18 cellular contexts compared by ENCODE assay signal in genomic region chr10:133242611-133243356, GRCh38. TPM values are rescaled to one million over a fixed set of nuclear protein-coding genes. Genes with fewer than 3 reads are reported as not detected.
DNase-seq lines count a peak whose midpoint lies in the region; ATAC-seq lines count a peak whose summit lies in the region.
"Had no signal": no experiment of that assay in that cellular context is flagged by ENCODE, and none has a peak within 500 bp of the region (broad histone marks: within the 10 kb centered on the region; RNA-seq: fewer than 3 reads in every experiment).

No MANE protein-coding gene starts in this region.

- H3K36me3 ChIP-seq in trophoblast cell (ENCODE audit: control insufficient read depth in 1 of 2, insufficient read depth in 2 of 2, low read length in 2 of 2): no peaks in the 10 kb centered on the region
- H3K36me3 ChIP-seq: lower lobe of right lung, thoracic aorta had no signal

- H3K14ac ChIP-seq in trophoblast cell (ENCODE audit: low read length): no peak overlapping the region

- H3K4me2 ChIP-seq in trophoblast cell (ENCODE audit: low read length): no peak overlapping the region

- H3K9me3 ChIP-seq in trophoblast cell (ENCODE audit: insufficient read depth, low read depth, low read length): peaks cover 8% of the 10 kb centered on the region
- H3K9me3 ChIP-seq: lower lobe of right lung, thoracic aorta had no signal

- intact Hi-C loops in activated CD4-positive, alpha-beta memory T cell treated with anti-CD3 and anti-CD28 coated beads for 36 hours (cut with micrococcal nuclease): no loop called here

- no peaks in the 10 kb centered on the region for H3K36me3 Mint-ChIP-seq in activated CD4-positive, alpha-beta memory T cell treated with anti-CD3 and anti-CD28 coated beads for 36 hours
- H3K36me3 Mint-ChIP-seq in activated CD4-positive, alpha-beta memory T cell treated with anti-CD3 and anti-CD28 coated beads, Interleukin-2, amount 10 ng/mL, durations not matched to agents 7 days and 5 days (ENCODE audit: low read depth): no peaks in the 10 kb centered on the region
- no peaks in the 10 kb centered on the region for H3K36me3 Mint-ChIP-seq in IgD-negative memory B cell
- H3K36me3 Mint-ChIP-seq: activated CD8-positive, alpha-beta memory T cell treated with anti-CD3 and anti-CD28 coated beads, Interleukin-2, amount 10 ng/mL, durations not matched to agents 7 days and 5 days; activated naive CD8-positive, alpha-beta T cell had no signal

- whole genome bisulfite sequencing in trophoblast cell (ENCODE audit: extremely low coverage, insufficient coverage, insufficient read length): no CpG with 5 or more reads among the region's 27 CpGs

- no peak overlapping the region for H4K91ac ChIP-seq in trophoblast cell (ENCODE audit: low read depth, low read length)

- peaks cover 14% of the 10 kb centered on the region for H3K27me3 ChIP-seq in trophoblast cell (ENCODE audit: insufficient read depth, low read length)

- H2AFZ ChIP-seq in trophoblast cell (ENCODE audit: insufficient read depth, low read length, poor library complexity): no peak overlapping the region

- H3K9ac ChIP-seq in trophoblast cell (ENCODE audit: low read length): no peak overlapping the region

- no peak overlapping the region for H3K4me3 Mint-ChIP-seq in activated CD4-positive, alpha-beta memory T cell treated with anti-CD3 and anti-CD28 coated beads for 36 hours
- no peak overlapping the region for H3K4me3 Mint-ChIP-seq in activated CD4-positive, alpha-beta memory T cell treated with anti-CD3 and anti-CD28 coated beads, Interleukin-2, amount 10 ng/mL, durations not matched to agents 7 days and 5 days
- H3K4me3 Mint-ChIP-seq in IgD-negative memory B cell: peak overlapping the region in 3 of 4 donors; percentile 14 to 63 (median 22)

- no peak overlapping the region for H4K8ac ChIP-seq in trophoblast cell (ENCODE audit: low read depth, low read length)

- no peak overlapping the region for H2AK5ac ChIP-seq in trophoblast cell (ENCODE audit: low read length)

- peaks cover 1 to 4% of the 10 kb centered on the region in 2 experiments for H3K4me1 ChIP-seq in trophoblast cell (ENCODE audit: control insufficient read depth in 1 of 2, insufficient read depth in 2 of 2, low read length in 2 of 2)

- no peak overlapping the region for H2BK5ac ChIP-seq in trophoblast cell (ENCODE audit: low read depth, low read length, poor library complexity)

- no peak for DNase-seq in activated CD4-positive, alpha-beta memory T cell treated with anti-CD3 and anti-CD28 coated beads for 36 hours
- no peak for DNase-seq in activated CD4-positive, alpha-beta memory T cell treated with anti-CD3 and anti-CD28 coated beads, Interleukin-2, amount 10 ng/mL, durations not matched to agents 7 days and 5 days
- DNase-seq in dermis blood vessel endothelial cell: peak; percentile 13
- no peak for DNase-seq in trophoblast cell
- DNase-seq in stimulated activated CD4-positive, alpha-beta T cell treated with anti-CD3 and anti-CD28 coated beads, Interleukin-2, amount 100 ng/mL, for 24 hours: no peak
- DNase-seq: activated CD8-positive, alpha-beta memory T cell treated with anti-CD3 and anti-CD28 coated beads, Interleukin-2, amount 10 ng/mL, durations not matched to agents 7 days and 5 days; DMS 273 treated with DMSO at 0.1 percent for 48 hours; lower lobe of right lung; NCI-H510A; occipital lobe had no signal

- peak overlapping the region; percentile 60 for H3K4me3 ChIP-seq in trophoblast cell (ENCODE audit: low read depth, low read length)
- H3K4me3 ChIP-seq: lower lobe of right lung, thoracic aorta had no signal

- no peak overlapping the region for H4K12ac ChIP-seq in trophoblast cell (ENCODE audit: low read depth, low read length)

- peaks cover 2% of the 10 kb centered on the region for H3K79me1 ChIP-seq in trophoblast cell (ENCODE audit: low read length)

- no peaks in the 10 kb centered on the region for H3K9me3 Mint-ChIP-seq in activated CD4-positive, alpha-beta memory T cell treated with anti-CD3 and anti-CD28 coated beads for 36 hours
- no peaks in the 10 kb centered on the region for H3K9me3 Mint-ChIP-seq in activated CD4-positive, alpha-beta memory T cell treated with anti-CD3 and anti-CD28 coated beads, Interleukin-2, amount 10 ng/mL, durations not matched to agents 7 days and 5 days
- no peaks in the 10 kb centered on the region for H3K9me3 Mint-ChIP-seq in IgD-negative memory B cell

- no peaks in the 10 kb centered on the region for H3K79me2 ChIP-seq in trophoblast cell (ENCODE audit: control insufficient read depth, insufficient read depth, low read length, poor library complexity)

- H2BK120ac ChIP-seq in trophoblast cell (ENCODE audit: insufficient read depth, low read length, poor library complexity): no peak overlapping the region

- peak overlapping the region; percentile 45 for H3K23ac ChIP-seq in trophoblast cell (ENCODE audit: low read length)

- ATAC-seq in HG02885 (IDR thresholded peaks at IDR 0.05; ENCODE audit: poor library complexity, unreplicated experiment) (no peak), HG03159 (IDR thresholded peaks at IDR 0.05; ENCODE audit: unreplicated experiment) (no peak)
- ATAC-seq: activated CD8-positive, alpha-beta memory T cell treated with anti-CD3 and anti-CD28 coated beads, Interleukin-2, amount 10 ng/mL, durations not matched to agents 7 days and 5 days; lower lobe of right lung had no signal

- peaks cover 17% of the 10 kb centered on the region for H3K4me1 Mint-ChIP-seq in activated CD4-positive, alpha-beta memory T cell treated with anti-CD3 and anti-CD28 coated beads for 36 hours (ENCODE audit: low read depth)
- H3K4me1 Mint-ChIP-seq in activated CD4-positive, alpha-beta memory T cell treated with anti-CD3 and anti-CD28 coated beads, Interleukin-2, amount 10 ng/mL, durations not matched to agents 7 days and 5 days: peaks cover 28% of the 10 kb centered on the region
- peaks cover 12 to 19% (median 17%) of the 10 kb centered on the region in 3 donors for H3K4me1 Mint-ChIP-seq in IgD-negative memory B cell

- H3K27ac Mint-ChIP-seq in activated CD4-positive, alpha-beta memory T cell treated with anti-CD3 and anti-CD28 coated beads for 36 hours: peak overlapping the region; percentile 16
- no peak overlapping the region for H3K27ac Mint-ChIP-seq in activated CD4-positive, alpha-beta memory T cell treated with anti-CD3 and anti-CD28 coated beads, Interleukin-2, amount 10 ng/mL, durations not matched to agents 7 days and 5 days
- peak overlapping the region in 2 of 3 donors; percentile 62 to 78 for H3K27ac Mint-ChIP-seq in IgD-negative memory B cell
- H3K27ac Mint-ChIP-seq: activated CD8-positive, alpha-beta memory T cell treated with anti-CD3 and anti-CD28 coated beads, Interleukin-2, amount 10 ng/mL, durations not matched to agents 7 days and 5 days; activated naive CD8-positive, alpha-beta T cell had no signal

- no peak overlapping the region for H2BK12ac ChIP-seq in trophoblast cell (ENCODE audit: low read length)

- H3K18ac ChIP-seq in trophoblast cell (ENCODE audit: low read length): no peak overlapping the region

- CTCF ChIA-PET in activated CD4-positive, alpha-beta memory T cell treated with anti-CD3 and anti-CD28 coated beads for 36 hours (lab: Charles Lee): interaction anchor here (0.5 to 2.6 kb wide), 2 partner anchors 19 to 99 kb away, joined by 3 to 8 read pairs; no protein-coding TSS in a partner anchor
- CTCF ChIA-PET in activated CD4-positive, alpha-beta memory T cell treated with anti-CD3 and anti-CD28 coated beads, Interleukin-2, amount 10 ng/mL, durations not matched to agents 7 days and 5 days (lab: Charles Lee): no interaction called here

- POLR2A ChIA-PET in activated CD4-positive, alpha-beta memory T cell treated with anti-CD3 and anti-CD28 coated beads for 36 hours (lab: Charles Lee): no interaction called here
- POLR2A ChIA-PET in activated CD4-positive, alpha-beta memory T cell treated with anti-CD3 and anti-CD28 coated beads, Interleukin-2, amount 10 ng/mL, durations not matched to agents 7 days and 5 days (lab: Charles Lee): no interaction called here

- no peak overlapping the region for H3K4ac ChIP-seq in trophoblast cell (ENCODE audit: low read depth, low read length)

- H3K27me3 Mint-ChIP-seq in activated CD4-positive, alpha-beta memory T cell treated with anti-CD3 and anti-CD28 coated beads for 36 hours: peaks cover 36% of the 10 kb centered on the region
- H3K27me3 Mint-ChIP-seq in activated CD4-positive, alpha-beta memory T cell treated with anti-CD3 and anti-CD28 coated beads, Interleukin-2, amount 10 ng/mL, durations not matched to agents 7 days and 5 days: peaks cover 37% of the 10 kb centered on the region
- H3K27me3 Mint-ChIP-seq in IgD-negative memory B cell: peaks cover 16% of the 10 kb centered on the region

- no peak overlapping the region for H3K27ac ChIP-seq in trophoblast cell (ENCODE audit: low read depth, low read length)
- H3K27ac ChIP-seq: lower lobe of right lung, RWPE1, thoracic aorta had no signal

RNA-seq across cellular contexts. Expression of gene VENTX, which starts 5.1 kb away (rescaled TPM):
- under 1 TPM; 0.07 to 0.12 TPM for total RNA-seq in activated CD4-positive, alpha-beta memory T cell treated with anti-CD3 and anti-CD28 coated beads for 36 hours
- total RNA-seq in activated CD4-positive, alpha-beta memory T cell treated with anti-CD3 and anti-CD28 coated beads, Interleukin-2, amount 10 ng/mL, durations not matched to agents 7 days and 5 days: not detected
- polyA plus RNA-seq in IgD-negative memory B cell: not detected
- not detected in 2 replicates for total RNA-seq in dermis blood vessel endothelial cell
- polyA plus RNA-seq in trophoblast cell (2013): 0.14 and 0.19 TPM in 2 replicates
- total RNA-seq: occipital lobe had no signal

RNA-seq across cellular contexts. Expression of gene UTF1, which starts 12.8 kb away (rescaled TPM):
- not detected for total RNA-seq in activated CD4-positive, alpha-beta memory T cell treated with anti-CD3 and anti-CD28 coated beads for 36 hours
- not detected for total RNA-seq in activated CD4-positive, alpha-beta memory T cell treated with anti-CD3 and anti-CD28 coated beads, Interleukin-2, amount 10 ng/mL, durations not matched to agents 7 days and 5 days
- polyA plus RNA-seq in IgD-negative memory B cell: not detected
- not detected in 2 replicates for total RNA-seq in dermis blood vessel endothelial cell
- polyA plus RNA-seq in trophoblast cell (2013): 0.25 and 0.31 TPM in 2 replicates
- total RNA-seq: activated CD8-positive, alpha-beta memory T cell treated with anti-CD3 and anti-CD28 coated beads, Interleukin-2, amount 10 ng/mL, durations not matched to agents 7 days and 5 days; cerebellum; lower lobe of right lung; occipital lobe; thoracic aorta had no signal
- polyA plus RNA-seq: esophagus had no signal

RNA-seq across cellular contexts. Expression of gene ADAM8, which starts 33.9 kb away (rescaled TPM):
- total RNA-seq in activated CD4-positive, alpha-beta memory T cell treated with anti-CD3 and anti-CD28 coated beads for 36 hours: 100 to 1,000 TPM; 160 to 165 TPM
- total RNA-seq in activated CD4-positive, alpha-beta memory T cell treated with anti-CD3 and anti-CD28 coated beads, Interleukin-2, amount 10 ng/mL, durations not matched to agents 7 days and 5 days: 100 to 1,000 TPM; 206 to 207 TPM
- polyA plus RNA-seq in IgD-negative memory B cell: 70.9 TPM
- 0.14 and 0.68 TPM in 2 replicates for total RNA-seq in dermis blood vessel endothelial cell
- 16.9 and 18.0 TPM in 2 replicates for polyA plus RNA-seq in trophoblast cell (2013)

Comparison
In these comparisons a context has a peak if more than half of its experiments do, and no peak if none do; other contexts are left out.
1. H3K4me3 Mint-ChIP-seq: peak in IgD-negative memory B cell (3 of 4); none in activated CD4-positive, alpha-beta memory T cell treated with anti-CD3 and anti-CD28 coated beads for 36 hours (single experiment) and activated CD4-positive, alpha-beta memory T cell treated with anti-CD3 and anti-CD28 coated beads, Interleukin-2, amount 10 ng/mL, durations not matched to agents 7 days and 5 days (single experiment).
2. RNA of gene ADAM8, which starts 33.9 kb away (total RNA-seq): 206 to 207 TPM in activated CD4-positive, alpha-beta memory T cell treated with anti-CD3 and anti-CD28 coated beads, Interleukin-2, amount 10 ng/mL, durations not matched to agents 7 days and 5 days and 160 to 165 TPM in activated CD4-positive, alpha-beta memory T cell treated with anti-CD3 and anti-CD28 coated beads for 36 hours; 0.14 to 0.68 TPM in dermis blood vessel endothelial cell; every median in the first group is over 10 times any median in the second.